8 cellular contexts compared by ENCODE assay signal in genomic region chr1:8169364-8170058, GRCh38.
DNase-seq lines count a peak whose midpoint lies in the region; ATAC-seq, FAIRE-seq and TF ChIP-seq lines count a peak whose summit lies in the region.

No MANE protein-coding gene starts in this region.

- peaks cover 36% of the 10 kb centered on the region for H3K4me1 Mint-ChIP-seq in activated T-cell treated with anti-CD3 and anti-CD28 coated beads, Interleukin-2, amount 50 U/mL, for 4 hours (ENCODE audit: low read depth)

- H3K9me3 Mint-ChIP-seq in activated T-cell treated with anti-CD3 and anti-CD28 coated beads, Interleukin-2, amount 50 U/mL, for 4 hours: no peaks in the 10 kb centered on the region

- peaks cover 1% of the 10 kb centered on the region for H3K27me3 Mint-ChIP-seq in activated T-cell treated with anti-CD3 and anti-CD28 coated beads, Interleukin-2, amount 50 U/mL, for 4 hours (ENCODE audit: low read depth)

- TF ChIP-seq POLR2A in H54 (IDR thresholded peaks at IDR 0.05; ENCODE audit: low read depth, low read length): no peak

- ATAC-seq in activated T-cell treated with anti-CD3 and anti-CD28 coated beads, Interleukin-2, amount 50 U/mL, for 4 hours: peak; percentile 62 to 73

- FAIRE-seq in H54 (lab: Jason Lieb, UNC): no peak

- TF ChIP-seq CTCF in HFF-Myc (IDR thresholded peaks at IDR 0.05; ENCODE audit: low read depth, low read length, missing control alignments) (no peak), fibroblast of the aortic adventitia (IDR thresholded peaks at IDR 0.05; ENCODE audit: insufficient read depth, low read length) (no peak)

- H3K4me3 Mint-ChIP-seq in activated T-cell treated with anti-CD3 and anti-CD28 coated beads, Interleukin-2, amount 50 U/mL, for 4 hours: peak overlapping the region; percentile 22

- DNase-seq in EH (ENCODE audit: low read depth) (peak; percentile 82), HFF-Myc (ENCODE audit: extremely low read depth, low read depth) (peak; percentile 97), NCI-H2227 (lab: John Stamatoyannopoulos, UW; ENCODE audit: unreplicated experiment) (peak; percentile 69), fibroblast of the aortic adventitia (ENCODE audit: low read depth) (peak; percentile 81), occipital lobe (lab: John Stamatoyannopoulos, UW) (peak; percentile 5), Kasumi-1 (lab: John Stamatoyannopoulos, UW) (no peak), H54 (ENCODE audit: insufficient read length, low spot score) (no peak)
- no peak for DNase-seq in activated T-cell treated with anti-CD3 and anti-CD28 coated beads, Interleukin-2, amount 50 U/mL, for 4 hours

- H3K4me3 ChIP-seq in HFF-Myc (replicated peaks; ENCODE audit: low read depth, low read length) (no peak overlapping the region), fibroblast of the aortic adventitia (ENCODE audit: low read depth, low read length) (no peak overlapping the region)

- no peaks in the 10 kb centered on the region for H3K36me3 Mint-ChIP-seq in activated T-cell treated with anti-CD3 and anti-CD28 coated beads, Interleukin-2, amount 50 U/mL, for 4 hours (ENCODE audit: insufficient read depth)

Comparison
In these comparisons a context has a peak if more than half of its experiments do, and no peak if none do; other contexts are left out.
1. DNase-seq: peak in EH (single experiment), HFF-Myc (single experiment), NCI-H2227 (single experiment), fibroblast of the aortic adventitia (single experiment) and occipital lobe (single experiment); none in activated T-cell treated with anti-CD3 and anti-CD28 coated beads, Interleukin-2, amount 50 U/mL, for 4 hours (single experiment), Kasumi-1 (0 of 2) and H54 (single experiment).